ENCODE assay signal across 8 cellular contexts in the genomic region with DNA sequence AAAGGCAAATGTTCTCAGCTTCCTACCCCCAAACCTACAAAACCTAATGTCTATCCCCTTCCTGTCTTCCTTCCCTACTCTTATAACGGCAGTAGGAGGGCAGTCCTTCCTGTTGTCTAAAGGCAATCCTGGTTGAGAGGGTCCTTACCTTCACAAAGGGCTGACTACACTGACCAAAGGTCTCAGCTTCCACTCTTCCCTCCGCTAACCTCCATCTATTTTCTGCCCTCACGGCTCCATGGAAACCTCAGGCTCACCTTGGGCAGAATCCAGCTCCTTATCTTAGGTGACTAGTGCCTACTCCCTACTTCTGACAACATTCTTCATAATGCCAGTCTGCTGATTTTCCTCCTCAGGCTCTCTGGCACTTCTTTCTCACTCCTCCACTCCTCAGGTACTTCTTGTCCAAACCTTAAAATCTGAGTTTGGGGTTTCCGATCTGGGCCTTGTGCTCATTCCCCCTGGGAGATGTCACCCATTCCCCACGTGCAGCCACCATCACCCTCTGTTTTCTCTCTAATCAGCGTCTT. TPM values are rescaled to one million over a fixed set of nuclear protein-coding genes. Genes with fewer than 3 reads are reported as not detected.
DNase-seq lines count a peak whose midpoint lies in the region; ATAC-seq, FAIRE-seq and TF ChIP-seq lines count a peak whose summit lies in the region.

No MANE protein-coding gene starts in this region.

- peaks cover 29% of the 10 kb centered on the region for H3K4me1 Mint-ChIP-seq in HFFc6 (ENCODE audit: low read depth)

- H3K4me3 ChIP-seq in ACC112 (ENCODE audit: low read depth, low read length) (peak overlapping the region; percentile 76), keratinocyte (ENCODE audit: control insufficient read depth in 2 of 3, extremely low read depth in 1 of 3, insufficient read depth in 2 of 3, low read depth in 1 of 3, low read length in 3 of 3) (peak overlapping the region; percentile 66 to 93 (median 91)), suprapubic skin (peak overlapping the region; percentile 79)

- peak overlapping the region; percentile 77 for H3K9ac ChIP-seq in keratinocyte (ENCODE audit: control insufficient read depth, extremely low read depth, insufficient read depth, low read length)

- TF ChIP-seq EP300 in suprapubic skin (IDR thresholded peaks at IDR 0.05) = no peak

- H3K27ac Mint-ChIP-seq in HFFc6 = peak overlapping the region; percentile 86
- H3K27ac Mint-ChIP-seq in activated naive CD4-positive, alpha-beta T cell treated with anti-CD3 and anti-CD28 coated beads, Interleukin-2, amount 50 U/mL, for 72 hours = peak overlapping the region; percentile 67 to 69

- TF ChIP-seq POLR2A in suprapubic skin (IDR thresholded peaks at IDR 0.05) = no peak

- H3K4me1 ChIP-seq in ACC112 (ENCODE audit: control insufficient read depth, insufficient read depth, low read length, unreplicated experiment) = peaks cover 12% of the 10 kb centered on the region
- H3K4me1 ChIP-seq in keratinocyte (ENCODE audit: control insufficient read depth, extremely low read depth, insufficient read depth, low read length) = peaks cover 13% of the 10 kb centered on the region
- peaks cover 24% of the 10 kb centered on the region for H3K4me1 ChIP-seq in suprapubic skin

- dilution Hi-C loops in keratinocyte (cut with MboI; ENCODE audit: extremely low pct_ligation_motif_present, low sequenced_read_pairs) = no loop called here

- H4K20me1 ChIP-seq in keratinocyte (ENCODE audit: control insufficient read depth, extremely low read depth, insufficient read depth, low read length) = no peaks in the 10 kb centered on the region

- no peaks in the 10 kb centered on the region for H3K9me3 Mint-ChIP-seq in HFFc6
- no peaks in the 10 kb centered on the region for H3K9me3 Mint-ChIP-seq in activated naive CD4-positive, alpha-beta T cell treated with anti-CD3 and anti-CD28 coated beads, Interleukin-2, amount 50 U/mL, for 72 hours

- FAIRE-seq in keratinocyte (lab: Jason Lieb, UNC) = no peak

- peak overlapping the region; percentile 71 for H2AFZ ChIP-seq in ACC112 (ENCODE audit: low read length, unreplicated experiment)
- peak overlapping the region; percentile 100 for H2AFZ ChIP-seq in keratinocyte (ENCODE audit: control insufficient read depth, low read length)

- H3K36me3 Mint-ChIP-seq in HFFc6 (ENCODE audit: low read depth) = no peaks in the 10 kb centered on the region; the same call in 1 of the 2 replicates
- peaks cover 8 to 15% of the 10 kb centered on the region in 2 donors for H3K36me3 Mint-ChIP-seq in activated naive CD4-positive, alpha-beta T cell treated with anti-CD3 and anti-CD28 coated beads, Interleukin-2, amount 50 U/mL, for 72 hours

- H3K9me3 ChIP-seq in keratinocyte (ENCODE audit: control insufficient read depth, low read depth, low read length) (no peaks in the 10 kb centered on the region), suprapubic skin (no peaks in the 10 kb centered on the region)

- H3K36me3 ChIP-seq in ACC112 (ENCODE audit: insufficient read depth, low read length) = no peaks in the 10 kb centered on the region
- H3K36me3 ChIP-seq in keratinocyte (ENCODE audit: control insufficient read depth in 2 of 2, extremely low read depth in 1 of 2, insufficient read depth in 2 of 2, low read length in 2 of 2) = peaks cover 0 to 2% of the 10 kb centered on the region in 2 experiments
- no peaks in the 10 kb centered on the region for H3K36me3 ChIP-seq in suprapubic skin

- H3K27ac ChIP-seq in ACC112 (ENCODE audit: low read depth, low read length) (peak overlapping the region; percentile 11; the same call in 1 of the 2 replicates), keratinocyte (ENCODE audit: control insufficient read depth, insufficient read depth, low read length) (peak overlapping the region; percentile 81), suprapubic skin (peak overlapping the region; percentile 97)

- TF ChIP-seq CTCF in HFFc6 (IDR thresholded peaks at IDR 0.05) = no peak
- no peak for TF ChIP-seq CTCF in keratinocyte (optimal IDR thresholded peaks at IDR 0.05 in 1 of 3, IDR thresholded peaks at IDR 0.05 in 1 of 3, conservative IDR thresholded peaks at IDR 0.05 in 1 of 3; ENCODE audit: extremely low read depth in 1 of 3, insufficient read depth in 2 of 3, low read length in 3 of 3)
- no peak for TF ChIP-seq CTCF in suprapubic skin (IDR thresholded peaks at IDR 0.05)

- H3K27me3 ChIP-seq in ACC112 (ENCODE audit: insufficient read depth, low read length) = no peaks in the 10 kb centered on the region
- H3K27me3 ChIP-seq in keratinocyte (ENCODE audit: control insufficient read depth, extremely low read depth, insufficient read depth, low read length) = no peaks in the 10 kb centered on the region
- H3K27me3 ChIP-seq in suprapubic skin = no peaks in the 10 kb centered on the region

- 15% methylated on average over 6 of the region's 6 CpGs for WGBS in suprapubic skin

- peaks cover 22% of the 10 kb centered on the region for H3K79me2 ChIP-seq in ACC112 (ENCODE audit: control insufficient read depth, insufficient read depth, low read length, unreplicated experiment)
- H3K79me2 ChIP-seq in keratinocyte (ENCODE audit: control insufficient read depth, insufficient read depth, low read length) = peaks cover 29% of the 10 kb centered on the region

- no peak for ATAC-seq in activated naive CD4-positive, alpha-beta T cell treated with anti-CD3 and anti-CD28 coated beads, Interleukin-2, amount 50 U/mL, for 72 hours
- ATAC-seq in GM21576 (IDR thresholded peaks at IDR 0.05; ENCODE audit: unreplicated experiment) (no peak), GM19351 (IDR thresholded peaks at IDR 0.05; ENCODE audit: unreplicated experiment) (no peak)

- no peaks in the 10 kb centered on the region; the same call in 1 of the 2 replicates for H3K27me3 Mint-ChIP-seq in HFFc6 (ENCODE audit: insufficient read depth)

- peak overlapping the region; percentile 92 for H3K4me3 Mint-ChIP-seq in HFFc6

- H3K4me2 ChIP-seq in keratinocyte (ENCODE audit: control insufficient read depth, extremely low read depth, insufficient read depth, low read depth, low read length) = peak overlapping the region; percentile 95

- no peak for DNase-seq in HFFc6
- DNase-seq in activated naive CD4-positive, alpha-beta T cell treated with anti-CD3 and anti-CD28 coated beads, Interleukin-2, amount 50 U/mL, for 72 hours (ENCODE audit: low spot score in 2 of 2) = no peak
- DNase-seq in keratinocyte (ENCODE audit: low read depth, low spot score) = peak; percentile 5
- no peak for DNase-seq in suprapubic skin (ENCODE audit: low spot score in 2 of 2)
- DNase-seq in stimulated activated CD4-positive, alpha-beta T cell treated with anti-CD3 and anti-CD28 coated beads, Interleukin-1b, Interleukin-23, amount 100 ng/mL, for 48 hours = no peak

- H3K9me1 ChIP-seq in keratinocyte (ENCODE audit: control insufficient read depth, extremely low read depth, insufficient read depth, low read length) = peaks cover 3% of the 10 kb centered on the region

RNA-seq across cellular contexts. Expression of gene FBXL13, which starts 0.5 kb away (rescaled TPM):
- total RNA-seq in HFFc6 (2021; fragmentation: NEBNext Ultra II Directional; extraction: Animal tissue kit (Norgen Biotek cat#: 25700)) = under 1 TPM; 0.43 to 0.74 (median 0.56) TPM
- total RNA-seq in activated naive CD4-positive, alpha-beta T cell treated with anti-CD3 and anti-CD28 coated beads, Interleukin-2, amount 50 U/mL, for 72 hours = under 1 TPM; 0.56 to 0.71 TPM
- polyA plus RNA-seq in keratinocyte = 0.19 to 0.24 TPM (median 0.20 TPM) in 3 replicates
- polyA plus RNA-seq in keratinocyte (2011; ENCODE audit: low read depth) = 0.57 TPM
- 0.27 and 0.30 TPM in 2 replicates for polyA plus RNA-seq in keratinocyte (2011; cell fraction: cytosol; rRNA removed)
- 0.23 and 0.29 TPM in 2 replicates for polyA plus RNA-seq in keratinocyte (2011; cell fraction: nucleus; rRNA removed)
- polyA plus RNA-seq in keratinocyte (2012; ENCODE audit: low replicate concordance) = 0.20 and 0.23 TPM in 2 replicates
- polyA minus RNA-seq in keratinocyte = 0.33 to 0.45 TPM in 2 of 3 replicates, not detected in the other
- polyA minus RNA-seq in keratinocyte (2011; cell fraction: cytosol; rRNA and poly(A)+ RNA removed) = not detected
- 0.62 and 0.95 TPM in 2 replicates for polyA minus RNA-seq in keratinocyte (2011; cell fraction: nucleus; rRNA and poly(A)+ RNA removed)
- 1 to 10 TPM in 1 of 4 donors, under 1 TPM in 3; 0.30 to 1.4 (median 0.81) TPM for total RNA-seq in suprapubic skin

RNA-seq across cellular contexts. Expression of gene ARMC10, which starts 0.9 kb away (rescaled TPM):
- total RNA-seq in HFFc6 (2021; fragmentation: NEBNext Ultra II Directional; extraction: Animal tissue kit (Norgen Biotek cat#: 25700)) = 10 to 100 TPM; 27.3 to 40.9 (median 34.7) TPM
- total RNA-seq in activated naive CD4-positive, alpha-beta T cell treated with anti-CD3 and anti-CD28 coated beads, Interleukin-2, amount 50 U/mL, for 72 hours = 10 to 100 TPM; 33.4 to 43.5 TPM
- polyA plus RNA-seq in keratinocyte = 27.4 to 47.1 TPM (median 31.6 TPM) in 3 replicates
- polyA plus RNA-seq in keratinocyte (2011; ENCODE audit: low read depth) = 11.6 TPM
- polyA plus RNA-seq in keratinocyte (2011; cell fraction: cytosol; rRNA removed) = 30.4 and 64.4 TPM in 2 replicates
- 14.2 and 16.0 TPM in 2 replicates for polyA plus RNA-seq in keratinocyte (2011; cell fraction: nucleus; rRNA removed)
- 28.3 and 34.8 TPM in 2 replicates for polyA plus RNA-seq in keratinocyte (2012; ENCODE audit: low replicate concordance)
- polyA minus RNA-seq in keratinocyte = 2.9 to 39.4 TPM (median 25.8 TPM) in 3 replicates
- 45.5 TPM for polyA minus RNA-seq in keratinocyte (2011; cell fraction: cytosol; rRNA and poly(A)+ RNA removed)
- 7.1 and 15.8 TPM in 2 replicates for polyA minus RNA-seq in keratinocyte (2011; cell fraction: nucleus; rRNA and poly(A)+ RNA removed)
- 10 to 100 TPM; 37.2 to 60.0 (median 50.0) TPM for total RNA-seq in suprapubic skin

Comparison
In these comparisons a context has a peak if more than half of its experiments do, and no peak if none do; other contexts are left out.
1. H3K27ac ChIP-seq: peak in every context shown above with its lines; median percentile 97 in suprapubic skin; 81 in keratinocyte; 11 in ACC112.